In the genomic region with DNA sequence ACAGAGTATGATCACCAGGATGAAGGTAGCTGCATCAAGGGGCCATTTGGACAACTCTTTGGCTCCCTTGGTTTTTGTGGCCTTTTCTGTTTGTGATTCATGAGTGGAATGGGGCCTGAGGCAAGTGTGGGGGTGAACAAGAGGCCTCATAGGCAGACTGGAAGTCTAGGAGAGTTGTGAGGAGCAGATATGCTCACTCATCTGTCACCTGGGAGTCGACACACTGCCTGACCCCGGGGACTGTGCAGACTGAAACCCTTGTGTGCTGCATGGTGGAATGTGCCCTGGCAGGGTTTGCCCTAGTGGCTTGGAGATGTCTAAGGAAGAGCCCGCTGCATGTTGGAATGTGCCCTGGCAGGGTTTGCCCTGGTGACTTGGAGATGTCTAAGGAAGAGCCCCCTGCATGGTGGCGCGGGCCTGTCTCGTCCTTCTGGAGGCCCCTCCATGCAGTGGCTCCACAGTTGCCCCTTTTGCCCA, we compare ENCODE assay signal across 12 cellular contexts. TPM values are rescaled to one million over a fixed set of nuclear protein-coding genes. Genes with fewer than 3 reads are reported as not detected.
DNase-seq lines count a peak whose midpoint lies in the region; ATAC-seq and TF ChIP-seq lines count a peak whose summit lies in the region.
"Had no signal": no experiment of that assay in that cellular context is flagged by ENCODE, and none has a peak within 500 bp of the region (broad histone marks: within the 10 kb centered on the region; RNA-seq: fewer than 3 reads in every experiment).

No MANE protein-coding gene starts in this region.

- POLR2A ChIA-PET in MCF 10A (lab: Yijun Ruan, JAX) = interaction anchor here (0.9 to 9.5 kb wide), 7 partner anchors 10 to 134 kb away, joined by 3 to 113 read pairs (median 8); partner anchors contain the start of gene MED15

- H3K27ac ChIP-seq in left lung = peak overlapping the region; percentile 26 to 41

- peaks cover 92% of the 10 kb centered on the region for H3K4me1 Mint-ChIP-seq in stimulated activated naive CD8-positive, alpha-beta T cell treated with anti-CD3 and anti-CD28 coated beads, Interleukin-15, amount 100 ng/mL, for 72 hours
- peaks cover 40% of the 10 kb centered on the region for H3K4me1 Mint-ChIP-seq in MCF 10A (ENCODE audit: insufficient read depth, unreplicated experiment)

- peaks cover 97% of the 10 kb centered on the region for H3K36me3 Mint-ChIP-seq in MCF 10A (ENCODE audit: insufficient read depth, unreplicated experiment)

- peaks cover 38 to 51% of the 10 kb centered on the region in 2 donors for H3K4me1 ChIP-seq in left lung
- H3K4me1 ChIP-seq in BE2C = no peaks in the 10 kb centered on the region; the same call in 1 of the 2 replicates

- DNase-seq in stimulated activated naive CD8-positive, alpha-beta T cell treated with anti-CD3 and anti-CD28 coated beads, Interleukin-15, Interleukin-2, amounts not matched to agents 100 U/mL and 50 U/mL, for 24 hours = no peak
- DNase-seq in stimulated activated naive CD8-positive, alpha-beta T cell treated with anti-CD3 and anti-CD28 coated beads, Interleukin-15, amount 100 ng/mL, for 72 hours = no peak
- DNase-seq in MCF 10A (ENCODE audit: unreplicated experiment) (peak; percentile 31), left lung (no peak), iPS-NIHi11 (ENCODE audit: low spot score) (no peak), NCI-H1694 (lab: John Stamatoyannopoulos, UW) (no peak), BE2C (no peak)
- DNase-seq: DMS 273 treated with DMSO at 0.1 percent for 48 hours, NCI-H748 treated with DMSO at 0.1 percent for 48 hours, retina had no signal

- intact Hi-C loops in MCF 10A (cut with micrococcal nuclease) = loop anchor here (5.0 kb wide), 1 partner anchor 130 kb away; no protein-coding TSS in a partner anchor
- intact Hi-C loops in left lung (cut with DNase I) = no loop called here

- ATAC-seq in stimulated activated naive CD8-positive, alpha-beta T cell treated with anti-CD3 and anti-CD28 coated beads, Interleukin-15, Interleukin-2, amounts not matched to agents 100 U/mL and 50 U/mL, for 24 hours = peak; percentile 10
- ATAC-seq in stimulated activated naive CD8-positive, alpha-beta T cell treated with anti-CD3 and anti-CD28 coated beads, Interleukin-15, amount 100 ng/mL, for 72 hours = no peak
- ATAC-seq in left lung (peak; percentile 46), GM21576 (IDR thresholded peaks at IDR 0.05; ENCODE audit: unreplicated experiment) (no peak)
- ATAC-seq: heart left ventricle had no signal

- CTCF ChIA-PET in MCF 10A (lab: Yijun Ruan, JAX) = interaction anchor here (0.7 to 3.6 kb wide), 7 partner anchors 8 to 60 kb away, joined by 3 to 15 read pairs (median 5); partner anchors contain the start of gene MED15

- H3K4me3 Mint-ChIP-seq in stimulated activated naive CD8-positive, alpha-beta T cell treated with anti-CD3 and anti-CD28 coated beads, Interleukin-15, amount 100 ng/mL, for 72 hours = no peak overlapping the region
- H3K4me3 Mint-ChIP-seq in MCF 10A (ENCODE audit: unreplicated experiment) = peak overlapping the region; percentile 59

- no peak overlapping the region for H3K27ac Mint-ChIP-seq in stimulated activated naive CD8-positive, alpha-beta T cell treated with anti-CD3 and anti-CD28 coated beads, Interleukin-15, amount 100 ng/mL, for 72 hours
- H3K27ac Mint-ChIP-seq in MCF 10A (ENCODE audit: low read depth, unreplicated experiment) = peak overlapping the region; percentile 90

- no TSS peak for BruUV-seq in MCF 10A (replicated peaks; lab: Mats Ljungman, UMichigan)

- H3K4me3 ChIP-seq in left lung (no peak overlapping the region), BE2C (ENCODE audit: low read depth, low read length) (no peak overlapping the region)

- H3K27me3 Mint-ChIP-seq in stimulated activated naive CD8-positive, alpha-beta T cell treated with anti-CD3 and anti-CD28 coated beads, Interleukin-15, amount 100 ng/mL, for 72 hours = no peaks in the 10 kb centered on the region
- no peaks in the 10 kb centered on the region for H3K27me3 Mint-ChIP-seq in MCF 10A (ENCODE audit: insufficient read depth, unreplicated experiment)

- no peaks in the 10 kb centered on the region for H3K9me3 Mint-ChIP-seq in stimulated activated naive CD8-positive, alpha-beta T cell treated with anti-CD3 and anti-CD28 coated beads, Interleukin-15, amount 100 ng/mL, for 72 hours
- no peaks in the 10 kb centered on the region for H3K9me3 Mint-ChIP-seq in MCF 10A (ENCODE audit: unreplicated experiment)

- TF ChIP-seq CTCF in MCF 10A (IDR thresholded peaks at IDR 0.05; ENCODE audit: unreplicated experiment) = no peak
- TF ChIP-seq CTCF in left lung (IDR thresholded peaks at IDR 0.05) = no peak
- TF ChIP-seq CTCF in BE2C (IDR thresholded peaks at IDR 0.05; ENCODE audit: low read depth, low read length) = no peak

- H3K27me3 ChIP-seq in left lung (no peaks in the 10 kb centered on the region), BE2C (no peaks in the 10 kb centered on the region)
- H3K27me3 ChIP-seq: heart left ventricle had no signal

- H3K9me3 ChIP-seq in left lung (no peaks in the 10 kb centered on the region), BE2C (no peaks in the 10 kb centered on the region)
- H3K9me3 ChIP-seq: heart left ventricle had no signal

- H3K36me3 ChIP-seq in left lung (peaks cover 0 to 93% of the 10 kb centered on the region in 2 donors), BE2C (peaks cover 74% of the 10 kb centered on the region)

RNA-seq across cellular contexts. Expression of gene MED15, which starts 60.0 kb away (rescaled TPM):
- total RNA-seq in MCF 10A (2022) (122 TPM in 2 replicates), left lung (100 to 1,000 TPM in 1 of 2 donors, 10 to 100 TPM in 1; 89.6 to 121 TPM)
- polyA plus RNA-seq in BE2C (2012; ENCODE audit: insufficient read depth, insufficient read length, low read depth) = 133 TPM

Comparison
In these comparisons a context has a peak if more than half of its experiments do, and no peak if none do; other contexts are left out.
1. ATAC-seq: peak in stimulated activated naive CD8-positive, alpha-beta T cell treated with anti-CD3 and anti-CD28 coated beads, Interleukin-15, Interleukin-2, amounts not matched to agents 100 U/mL and 50 U/mL, for 24 hours (single experiment) and left lung (single experiment); none in stimulated activated naive CD8-positive, alpha-beta T cell treated with anti-CD3 and anti-CD28 coated beads, Interleukin-15, amount 100 ng/mL, for 72 hours (single experiment) and GM21576 (single experiment).